In the genomic region with DNA sequence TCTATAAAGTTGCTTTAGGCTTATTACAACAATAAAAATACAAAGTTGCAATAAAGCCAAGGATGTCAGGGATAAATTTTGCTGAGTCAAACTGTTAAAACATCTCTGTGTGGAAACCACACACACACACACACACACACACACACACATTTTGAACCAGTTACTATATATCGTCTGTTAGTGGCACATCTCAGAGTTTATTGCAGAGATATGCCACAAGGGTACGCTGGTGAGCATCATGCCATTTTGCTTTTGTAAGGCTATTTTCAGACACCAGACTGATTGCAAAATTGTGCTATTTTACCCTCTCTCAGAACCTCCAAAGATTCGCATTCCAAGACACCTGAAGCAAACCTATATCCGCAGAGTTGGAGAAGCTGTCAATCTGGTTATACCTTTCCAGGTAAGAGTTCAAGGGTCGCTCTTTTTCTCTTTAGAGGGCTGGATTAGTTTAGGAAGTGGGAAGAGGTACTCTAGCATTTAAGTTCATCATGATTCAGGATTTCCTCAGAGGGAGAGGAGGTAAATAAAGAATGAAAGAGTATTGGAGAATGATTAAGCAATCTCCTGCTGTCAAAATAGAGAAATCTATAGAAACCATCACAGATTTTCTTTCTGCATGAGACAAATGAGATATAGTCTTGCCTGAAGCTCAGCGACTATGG, we compare ENCODE assay signal across 8 cellular contexts. TPM values are rescaled to one million over a fixed set of nuclear protein-coding genes. Genes with fewer than 3 reads are reported as not detected.
DNase-seq lines count a peak whose midpoint lies in the region; ATAC-seq, FAIRE-seq and TF ChIP-seq lines count a peak whose summit lies in the region.

No MANE protein-coding gene starts in this region.

- peak overlapping the region; percentile 61 for H3K4me2 ChIP-seq in HepG2 (ENCODE audit: low read depth, low read length)

- POLR2A ChIA-PET in HepG2 (lab: Yijun Ruan, JAX): no interaction called here

- no peaks in the 10 kb centered on the region for H4K20me1 ChIP-seq in HepG2 (ENCODE audit: insufficient read depth, low read length)

- peak overlapping the region; percentile 60 for H2AFZ ChIP-seq in HepG2 (ENCODE audit: low read length)

- no peaks in the 10 kb centered on the region for H3K27me3 ChIP-seq in bronchial epithelial cell (ENCODE audit: control insufficient read depth, insufficient read depth, low read length)
- no peaks in the 10 kb centered on the region for H3K27me3 ChIP-seq in HepG2 (ENCODE audit: control insufficient read depth in 1 of 2, insufficient read depth in 2 of 2, low read length in 2 of 2)

- CTCF ChIA-PET in HepG2 (lab: Yijun Ruan, JAX; ENCODE audit: low intra/inter-chr PET ratio, low total read pairs): interaction anchor here (0.9 to 1.8 kb wide), 3 partner anchors 28 to 100 kb away, joined by 3 to 6 read pairs (median 3); no protein-coding TSS in a partner anchor

- H3K9ac ChIP-seq in HepG2 (ENCODE audit: insufficient read depth, low read depth, low read length): 0 out of 2 replicates have a peak overlapping the region, but pooled peaks have one; percentile 29

- intact Hi-C loops in HepG2 (cut with micrococcal nuclease; ENCODE audit: unreplicated experiment): loop anchor here (1.0 to 5.0 kb wide), 3 partner anchors 27 to 100 kb away; a partner anchor contains a TSS

- TF ChIP-seq EP300 in HepG2 (IDR thresholded peaks at IDR 0.05; ENCODE audit: low read depth in 2 of 2, low read length in 2 of 2) (no peak), HepG2 (CRISPR knock-in tag; IDR thresholded peaks at IDR 0.05; ENCODE audit: borderline replicate concordance) (no peak)

- H3K27ac ChIP-seq in HepG2 (ENCODE audit: extremely low read length, insufficient read depth, low read length): peak overlapping the region; percentile 43

- TF ChIP-seq RAD21 in HepG2 (CRISPR knock-in tag; IDR thresholded peaks at IDR 0.05): peak; percentile 74

- no peaks in the 10 kb centered on the region for H3K36me3 ChIP-seq in bronchial epithelial cell (ENCODE audit: control insufficient read depth, insufficient read depth, low read length)
- no peaks in the 10 kb centered on the region for H3K36me3 ChIP-seq in HepG2 (replicated peaks in 1 of 2; ENCODE audit: control insufficient read depth in 1 of 2, insufficient read depth in 2 of 2, low read length in 2 of 2)

- H3K4me3 ChIP-seq in AG10803 (ENCODE audit: low read length) (no peak overlapping the region), bronchial epithelial cell (ENCODE audit: low read depth, low read length) (no peak overlapping the region), HepG2 (replicated peaks in 1 of 3; ENCODE audit: insufficient read depth in 1 of 3, low read depth in 2 of 3, low read length in 3 of 3) (peak overlapping the region in 1 of 3 experiments; percentile 9; a peak in 1 of 6 replicates)

- H3K79me2 ChIP-seq in HepG2 (ENCODE audit: insufficient read depth, low read length): no peaks in the 10 kb centered on the region

- peak; percentile 62 for TF ChIP-seq CTCF in AG10803 (conservative IDR thresholded peaks at IDR 0.05; ENCODE audit: low read length)
- peak; percentile 49 for TF ChIP-seq CTCF in bronchial epithelial cell (IDR thresholded peaks at IDR 0.05; ENCODE audit: insufficient read depth, low read length, severe bottlenecking)
- peak; percentile 77 for TF ChIP-seq CTCF in HepG2 (CRISPR knock-in tag; IDR thresholded peaks at IDR 0.05)

- FAIRE-seq in bronchial epithelial cell (lab: Jason Lieb, UNC) (no peak), HepG2 (lab: Jason Lieb, UNC) (peak; percentile 82), frontal cortex (lab: Jason Lieb, UNC) (no peak)

- WGBS in HepG2 (ENCODE audit: low lambda C conversion rate): 32% methylated on average over 6 of the region's 6 CpGs

- no TSS peak for BruUV-seq in HepG2 (replicated peaks; lab: Mats Ljungman, UMichigan)

- in situ Hi-C loops in HepG2 (cut with HindIII; ENCODE audit: extremely low pct_ligation_motif_present, low pct_unique_long_range_greater_than_20kb): no loop called here

- H3K4me1 ChIP-seq in HepG2 (ENCODE audit: insufficient read depth, low read length): peaks cover 72% of the 10 kb centered on the region

- no peak for TF ChIP-seq POLR2A in HepG2 (IDR thresholded peaks at IDR 0.05; ENCODE audit: insufficient read depth in 1 of 2, low read depth in 2 of 2, low read length in 2 of 2)

- no peaks in the 10 kb centered on the region for H3K9me3 ChIP-seq in HepG2 (ENCODE audit: low read length)

- peak; percentile 60 for DNase-seq in AG10803 (ENCODE audit: low read depth)
- DNase-seq in RPMI7951 (ENCODE audit: low read depth): peak; percentile 3
- peak; percentile 33 for DNase-seq in bronchial epithelial cell (ENCODE audit: low read depth)
- peak; percentile 66 for DNase-seq in HepG2 (ENCODE audit: low spot score)
- peak; percentile 44 for DNase-seq in ureter (ENCODE audit: low spot score)
- DNase-seq in frontal cortex (ENCODE audit: low spot score in 2 of 2): no peak

- ATAC-seq in GM19351 (IDR thresholded peaks at IDR 0.05; ENCODE audit: unreplicated experiment): peak; percentile 53
- ATAC-seq in HepG2: peak; percentile 74
- no peak for ATAC-seq in GM21528 (IDR thresholded peaks at IDR 0.05; ENCODE audit: low FRiP score, unreplicated experiment)

TF ChIP-seq in HepG2, 621 proteins besides CTCF, POLR2A, EP300 and RAD21 (continues in another document):
- no peak for TF ChIP-seq DR1 (CRISPR knock-in tag; IDR thresholded peaks at IDR 0.05)
- TF ChIP-seq NFE2L2 (IDR thresholded peaks at IDR 0.05; ENCODE audit: low read length): no peak
- TF ChIP-seq ATM (IDR thresholded peaks at IDR 0.05; ENCODE audit: borderline replicate concordance): no peak
- no peak for TF ChIP-seq ZNF550 (CRISPR knock-in tag; IDR thresholded peaks at IDR 0.05; ENCODE audit: borderline replicate concordance)
- TF ChIP-seq, protein P1, sequence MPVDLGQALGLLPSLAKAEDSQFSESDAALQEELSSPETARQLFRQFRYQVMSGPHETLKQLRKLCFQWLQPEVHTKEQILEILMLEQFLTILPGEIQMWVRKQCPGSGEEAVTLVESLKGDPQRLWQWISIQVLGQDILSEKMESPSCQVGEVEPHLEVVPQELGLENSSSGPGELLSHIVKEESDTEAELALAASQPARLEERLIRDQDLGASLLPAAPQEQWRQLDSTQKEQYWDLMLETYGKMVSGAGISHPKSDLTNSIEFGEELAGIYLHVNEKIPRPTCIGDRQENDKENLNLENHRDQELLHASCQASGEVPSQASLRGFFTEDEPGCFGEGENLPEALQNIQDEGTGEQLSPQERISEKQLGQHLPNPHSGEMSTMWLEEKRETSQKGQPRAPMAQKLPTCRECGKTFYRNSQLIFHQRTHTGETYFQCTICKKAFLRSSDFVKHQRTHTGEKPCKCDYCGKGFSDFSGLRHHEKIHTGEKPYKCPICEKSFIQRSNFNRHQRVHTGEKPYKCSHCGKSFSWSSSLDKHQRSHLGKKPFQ (CRISPR knock-in tag; IDR thresholded peaks at IDR 0.05; ENCODE audit: insufficient replicate concordance): peak; percentile 30
- TF ChIP-seq FOXJ3 (CRISPR knock-in tag; IDR thresholded peaks at IDR 0.05; ENCODE audit: borderline replicate concordance): no peak
- TF ChIP-seq NCOA5 (CRISPR knock-in tag; IDR thresholded peaks at IDR 0.05): no peak
- TF ChIP-seq, protein P2, sequence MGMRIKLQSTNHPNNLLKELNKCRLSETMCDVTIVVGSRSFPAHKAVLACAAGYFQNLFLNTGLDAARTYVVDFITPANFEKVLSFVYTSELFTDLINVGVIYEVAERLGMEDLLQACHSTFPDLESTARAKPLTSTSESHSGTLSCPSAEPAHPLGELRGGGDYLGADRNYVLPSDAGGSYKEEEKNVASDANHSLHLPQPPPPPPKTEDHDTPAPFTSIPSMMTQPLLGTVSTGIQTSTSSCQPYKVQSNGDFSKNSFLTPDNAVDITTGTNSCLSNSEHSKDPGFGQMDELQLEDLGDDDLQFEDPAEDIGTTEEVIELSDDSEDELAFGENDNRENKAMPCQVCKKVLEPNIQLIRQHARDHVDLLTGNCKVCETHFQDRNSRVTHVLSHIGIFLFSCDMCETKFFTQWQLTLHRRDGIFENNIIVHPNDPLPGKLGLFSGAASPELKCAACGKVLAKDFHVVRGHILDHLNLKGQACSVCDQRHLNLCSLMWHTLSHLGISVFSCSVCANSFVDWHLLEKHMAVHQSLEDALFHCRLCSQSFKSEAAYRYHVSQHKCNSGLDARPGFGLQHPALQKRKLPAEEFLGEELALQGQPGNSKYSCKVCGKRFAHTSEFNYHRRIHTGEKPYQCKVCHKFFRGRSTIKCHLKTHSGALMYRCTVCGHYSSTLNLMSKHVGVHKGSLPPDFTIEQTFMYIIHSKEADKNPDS (CRISPR knock-in tag; IDR thresholded peaks at IDR 0.05): no peak

RNA-seq across cellular contexts. Expression of a gene that starts 27.3 kb away (rescaled TPM):
- 34.3 and 39.2 TPM in 2 replicates for total RNA-seq in RPMI7951 (2014; rRNA removed; shearing (Covaris generic))
- 2.3 and 3.2 TPM in 2 replicates for total RNA-seq in bronchial epithelial cell
- 129 and 178 TPM in 2 replicates for total RNA-seq in HepG2 (2016; rRNA removed; fragmentation: Illumina TruSeq; extraction: Trizol)
- total RNA-seq in HepG2 (2016; cell fraction: cytosol; rRNA removed; fragmentation: Illumina TruSeq; extraction: Trizol; ENCODE audit: low read depth): 208 and 211 TPM in 2 replicates
- 126 and 183 TPM in 2 replicates for total RNA-seq in HepG2 (2016; cell fraction: insoluble cytoplasmic fraction; rRNA removed; fragmentation: Illumina TruSeq; extraction: Trizol)
- 296 and 310 TPM in 2 replicates for total RNA-seq in HepG2 (2016; cell fraction: membrane; rRNA removed; fragmentation: Illumina TruSeq; extraction: Trizol)
- 171 and 189 TPM in 2 replicates for total RNA-seq in HepG2 (2016; cell fraction: nucleus; rRNA removed; fragmentation: Illumina TruSeq; extraction: Trizol)
- polyA plus RNA-seq in HepG2 (2011; rRNA removed): 88.1 and 117 TPM in 2 replicates
- polyA plus RNA-seq in HepG2 (2011; cell fraction: cytosol; rRNA removed): 49.7 and 67.3 TPM in 2 replicates
- polyA plus RNA-seq in HepG2 (2011; cell fraction: nucleus; rRNA removed): 44.4 and 56.5 TPM in 2 replicates
- 90.0 and 113 TPM in 2 replicates for polyA plus RNA-seq in HepG2 (2012)
- 361 and 410 TPM in 2 replicates for polyA plus RNA-seq in HepG2 (2016; cell fraction: cytosol; fragmentation: Illumina TruSeq; extraction: Trizol; ENCODE audit: low read depth)
- 161 and 176 TPM in 2 replicates for polyA plus RNA-seq in HepG2 (2016; cell fraction: insoluble cytoplasmic fraction; fragmentation: Illumina TruSeq; extraction: Trizol; ENCODE audit: low read depth)
- 379 and 382 TPM in 2 replicates for polyA plus RNA-seq in HepG2 (2016; cell fraction: membrane; fragmentation: Illumina TruSeq; extraction: Trizol; ENCODE audit: low read depth)
- 235 and 262 TPM in 2 replicates for polyA plus RNA-seq in HepG2 (2016; cell fraction: nucleus; fragmentation: Illumina TruSeq; extraction: Trizol; ENCODE audit: insufficient read depth, low read depth)
- 12.6 and 91.0 TPM in 2 replicates for polyA minus RNA-seq in HepG2 (2011; rRNA and poly(A)+ RNA removed; ENCODE audit: low replicate concordance)
- polyA minus RNA-seq in HepG2 (2011; cell fraction: cytosol; rRNA and poly(A)+ RNA removed): 46.9 and 67.8 TPM in 2 replicates
- 134 and 160 TPM in 2 replicates for polyA minus RNA-seq in HepG2 (2011; cell fraction: nucleus; rRNA and poly(A)+ RNA removed)
- 49.9 TPM for total RNA-seq in ureter
- 24.5 TPM for total RNA-seq in frontal cortex

Comparison
In these comparisons a context has a peak if more than half of its experiments do, and no peak if none do; other contexts are left out.
1. DNase-seq: peak in AG10803 (single experiment), RPMI7951 (single experiment), bronchial epithelial cell (single experiment), HepG2 (single experiment) and ureter (single experiment); none in frontal cortex (0 of 2).
2. Peak in every context shown above with its lines, with median percentiles within 50 percentile points of each other: CTCF ChIP-seq.